17 cellular contexts compared by ENCODE assay signal in the genomic region with DNA sequence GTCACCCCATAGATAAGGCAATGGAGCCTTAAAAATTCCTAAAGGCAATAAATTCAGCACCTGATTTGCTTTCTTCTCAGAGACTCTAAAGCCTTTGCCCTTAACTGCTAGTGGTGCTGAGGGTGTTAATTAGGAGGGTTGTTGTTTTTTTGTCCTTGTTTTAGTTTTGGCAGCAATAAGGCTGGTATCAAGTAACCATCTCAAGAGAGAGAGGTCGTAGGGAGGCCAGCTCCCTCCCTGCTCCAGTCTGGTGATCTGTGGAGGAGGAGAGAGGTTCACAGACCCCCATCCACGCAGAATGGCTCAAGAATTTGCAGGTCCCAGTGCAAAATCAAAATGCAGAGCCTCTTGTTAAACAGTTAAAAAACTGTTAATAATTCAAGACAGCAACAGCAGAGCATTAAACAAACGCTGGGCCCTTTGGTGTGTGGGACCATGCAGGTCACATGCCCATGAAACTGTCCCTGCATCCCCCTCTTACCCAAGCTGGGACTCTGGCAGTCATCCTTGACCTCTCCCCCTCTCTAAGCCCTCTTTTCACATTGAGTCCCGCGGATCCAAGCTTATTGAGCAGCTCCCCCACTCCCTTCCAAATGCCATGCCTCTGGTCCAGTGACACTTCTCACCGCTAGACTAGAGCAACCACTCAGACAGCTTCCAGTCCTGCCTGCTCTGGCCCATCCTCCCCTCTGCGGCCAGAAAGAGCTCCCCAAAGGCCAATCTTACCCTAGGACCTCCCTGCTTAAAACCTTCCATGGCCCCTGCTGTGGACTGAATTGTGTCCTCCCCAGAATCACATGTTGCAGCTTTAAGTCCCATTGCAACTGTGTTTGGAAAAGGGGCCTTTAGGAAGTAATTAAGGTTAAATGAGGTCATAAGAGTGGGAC. TPM values are rescaled to one million over a fixed set of nuclear protein-coding genes. Genes with fewer than 3 reads are reported as not detected.
DNase-seq lines count a peak whose midpoint lies in the region; ATAC-seq, FAIRE-seq and TF ChIP-seq lines count a peak whose summit lies in the region.
"Had no signal": no experiment of that assay in that cellular context is flagged by ENCODE, and none has a peak within 500 bp of the region (broad histone marks: within the 10 kb centered on the region; RNA-seq: fewer than 3 reads in every experiment).

No MANE protein-coding gene starts in this region.

- H3K4me3 ChIP-seq in DOHH2 (ENCODE audit: low read length) = no peak overlapping the region
- no peak overlapping the region for H3K4me3 ChIP-seq in K562
- no peak overlapping the region for H3K4me3 ChIP-seq in neuronal stem cell (ENCODE audit: low read length in 2 of 2)

- DNase-seq in NCI-H2029 treated with DMSO at 0.1 percent for 48 hours (lab: John Stamatoyannopoulos, UW) (peak; percentile 62), K562 (ENCODE audit: extremely low read depth in 1 of 4, low spot score in 3 of 4) (no peak), neuronal stem cell (ENCODE audit: low spot score) (no peak), NCI-H446 (lab: John Stamatoyannopoulos, UW) (no peak)
- DNase-seq in activated CD4-positive, alpha-beta T cell treated with anti-CD3 and anti-CD28 coated beads, Interleukin-2, amount 10 ng/mL, durations not matched to agents 7 days and 5 days = no peak
- no peak for DNase-seq in activated naive CD4-positive, alpha-beta T cell treated with anti-CD3 and anti-CD28 coated beads, Interleukin-2, amount 50 U/mL, for 16 hours
- DNase-seq: activated CD8-positive, alpha-beta T cell treated with anti-CD3 and anti-CD28 coated beads for 36 hours; activated naive CD8-positive, alpha-beta T cell treated with anti-CD3 and anti-CD28 coated beads, Interleukin-2, amount 50 U/mL, for 24 hours; activated T-cell treated with anti-CD3 and anti-CD28 coated beads, Interleukin-2, amount 50 U/mL, for 72 hours; HFFc6; left cardiac atrium; MV-4-11; NCI-H446 treated with DMSO at 0.1 percent for 48 hours had no signal

- TF ChIP-seq CTCF in DOHH2 (IDR thresholded peaks at IDR 0.05; ENCODE audit: low read depth, low read length, poor library complexity, severe bottlenecking) (no peak), K562 (IDR thresholded peaks at IDR 0.05 in 2 of 3, conservative IDR thresholded peaks at IDR 0.05 in 1 of 3; ENCODE audit: insufficient read depth in 2 of 3, low read depth in 1 of 3, low read length in 3 of 3) (no peak)

- H3K9me2 ChIP-seq in DOHH2 (replicated peaks; ENCODE audit: control insufficient read depth, low read length) = no peaks in the 10 kb centered on the region

- H3K4me1 ChIP-seq in DOHH2 (ENCODE audit: control insufficient read depth, low read length) = peaks cover 78% of the 10 kb centered on the region
- H3K4me1 ChIP-seq in K562 (replicated peaks in 1 of 2; ENCODE audit: control insufficient read depth in 2 of 2, insufficient read depth in 2 of 2, low read length in 2 of 2) = no peaks in the 10 kb centered on the region; a peak in 1 of 5 replicates
- H3K4me1 ChIP-seq in neuronal stem cell (ENCODE audit: control insufficient read depth in 2 of 2, insufficient read depth in 1 of 2, low read depth in 1 of 2, low read length in 2 of 2) = peaks cover 7 to 10% of the 10 kb centered on the region in 2 donors

- no peak overlapping the region for H2BK12ac ChIP-seq in neuronal stem cell (ENCODE audit: low read length)

- ATAC-seq in K562 (peak; percentile 37; the same call in 2 of the 3 replicates), HG02610 (IDR thresholded peaks at IDR 0.05; ENCODE audit: unreplicated experiment) (no peak)
- ATAC-seq: activated CD8-positive, alpha-beta T cell treated with anti-CD3 and anti-CD28 coated beads for 36 hours; activated naive CD8-positive, alpha-beta T cell treated with anti-CD3 and anti-CD28 coated beads, Interleukin-2, amount 50 U/mL, for 24 hours; activated T-cell treated with anti-CD3 and anti-CD28 coated beads, Interleukin-2, amount 50 U/mL, for 72 hours had no signal

- H3K27ac ChIP-seq in DOHH2 (ENCODE audit: low read depth, low read length) (0 out of 2 replicates have a peak overlapping the region, but pooled peaks have one; percentile 12), K562 (ENCODE audit: extremely low read depth, low read depth, low read length) (no peak overlapping the region), neuronal stem cell (replicated peaks; ENCODE audit: low read length) (no peak overlapping the region)

- H3K4me3 Mint-ChIP-seq in activated CD4-positive, alpha-beta T cell treated with anti-CD3 and anti-CD28 coated beads, Interleukin-2, amount 10 ng/mL, durations not matched to agents 7 days and 5 days = no peak overlapping the region
- H3K4me3 Mint-ChIP-seq: activated CD8-positive, alpha-beta T cell treated with anti-CD3 and anti-CD28 coated beads for 36 hours; activated naive CD8-positive, alpha-beta T cell treated with anti-CD3 and anti-CD28 coated beads, Interleukin-2, amount 50 U/mL, for 24 hours; activated T-cell treated with anti-CD3 and anti-CD28 coated beads, Interleukin-2, amount 50 U/mL, for 72 hours; B cell; HFFc6 had no signal

- H3K23ac ChIP-seq in neuronal stem cell (ENCODE audit: low read depth, low read length, poor library complexity) = no peak overlapping the region

- H3K27me3 ChIP-seq in DOHH2 (ENCODE audit: control insufficient read depth, low read length) = no peaks in the 10 kb centered on the region
- H3K27me3 ChIP-seq in K562 (ENCODE audit: control insufficient read depth in 2 of 2, insufficient read depth in 2 of 2, low read length in 2 of 2) = peaks cover 20 to 45% of the 10 kb centered on the region in 2 experiments
- H3K27me3 ChIP-seq in neuronal stem cell (ENCODE audit: control insufficient read depth in 3 of 3, insufficient read depth in 3 of 3, low read depth in 1 of 3, low read length in 3 of 3) = peaks cover 0 to 10% (median 0%) of the 10 kb centered on the region in 3 experiments

- no peak overlapping the region for H3K18ac ChIP-seq in neuronal stem cell (ENCODE audit: low read length)

- H4K91ac ChIP-seq in neuronal stem cell (ENCODE audit: low read depth, low read length, poor library complexity) = no peak overlapping the region

- H3K4me1 Mint-ChIP-seq in activated CD4-positive, alpha-beta T cell treated with anti-CD3 and anti-CD28 coated beads, Interleukin-2, amount 10 ng/mL, durations not matched to agents 7 days and 5 days = no peaks in the 10 kb centered on the region
- H3K4me1 Mint-ChIP-seq: activated naive CD8-positive, alpha-beta T cell treated with anti-CD3 and anti-CD28 coated beads, Interleukin-2, amount 50 U/mL, for 24 hours had no signal

- H3K79me1 ChIP-seq in neuronal stem cell (ENCODE audit: low read depth, low read length) = no peaks in the 10 kb centered on the region

- no peak overlapping the region for H3K14ac ChIP-seq in neuronal stem cell (ENCODE audit: low read length)

- no peaks in the 10 kb centered on the region for H3K79me2 ChIP-seq in DOHH2 (ENCODE audit: control insufficient read depth, low read length)
- H3K79me2 ChIP-seq in K562 (ENCODE audit: control insufficient read depth, insufficient read depth, low read length) = no peaks in the 10 kb centered on the region

- H2AFZ ChIP-seq in K562 (ENCODE audit: low read depth, low read length) = no peak overlapping the region
- peak overlapping the region; percentile 52 for H2AFZ ChIP-seq in neuronal stem cell (ENCODE audit: low read length)

- H3K9ac ChIP-seq in K562 (ENCODE audit: insufficient read depth in 1 of 2, low read depth in 2 of 2, low read length in 2 of 2) = peak overlapping the region in 1 of 2 experiments; percentile 11; a peak in 1 of 4 replicates
- no peak overlapping the region for H3K9ac ChIP-seq in neuronal stem cell (ENCODE audit: low read depth, low read length, poor library complexity)

- TF ChIP-seq EP300 in K562 (IDR thresholded peaks at IDR 0.05; ENCODE audit: low read length) = no peak

- H3K27ac Mint-ChIP-seq in activated CD4-positive, alpha-beta T cell treated with anti-CD3 and anti-CD28 coated beads, Interleukin-2, amount 10 ng/mL, durations not matched to agents 7 days and 5 days = no peak overlapping the region
- H3K27ac Mint-ChIP-seq: activated CD8-positive, alpha-beta T cell treated with anti-CD3 and anti-CD28 coated beads for 36 hours; activated naive CD8-positive, alpha-beta T cell treated with anti-CD3 and anti-CD28 coated beads, Interleukin-2, amount 50 U/mL, for 24 hours; activated T-cell treated with anti-CD3 and anti-CD28 coated beads, Interleukin-2, amount 50 U/mL, for 72 hours; B cell; HFFc6 had no signal

- POLR2A ChIA-PET in K562 (lab: Yijun Ruan, JAX) = interaction anchor here (0.5 to 1.8 kb wide), 7 partner anchors 10 to 94 kb away, joined by 3 to 8 read pairs (median 4); partner anchors contain the start of genes ID3 and RPL11
- POLR2A ChIA-PET in activated CD4-positive, alpha-beta T cell treated with anti-CD3 and anti-CD28 coated beads, Interleukin-2, amount 10 ng/mL, durations not matched to agents 7 days and 5 days (lab: Charles Lee) = no interaction called here

- no peaks in the 10 kb centered on the region for H4K20me1 ChIP-seq in DOHH2 (ENCODE audit: control insufficient read depth, insufficient read depth, low read depth, low read length)
- peaks cover 4% of the 10 kb centered on the region; the same call in 1 of the 2 replicates for H4K20me1 ChIP-seq in K562 (replicated peaks; ENCODE audit: control insufficient read depth, insufficient read depth, low read length)

- TF ChIP-seq RAD21 in K562 (CRISPR knock-in tag; conservative IDR thresholded peaks at IDR 0.05 in 1 of 2, IDR thresholded peaks at IDR 0.05 in 1 of 2) = no peak

- H3F3A ChIP-seq in DOHH2 (ENCODE audit: control insufficient read depth, insufficient read depth) = peaks cover 27% of the 10 kb centered on the region

- in situ Hi-C loops in K562 (cut with MboI) = no loop called here

- intact Hi-C loops in K562 (cut with micrococcal nuclease) = no loop called here

- no peak overlapping the region for H2BK15ac ChIP-seq in neuronal stem cell (ENCODE audit: low read length)

- no peak overlapping the region for H2AK5ac ChIP-seq in neuronal stem cell (ENCODE audit: low read depth, low read length)

- no peak overlapping the region for H2BK5ac ChIP-seq in neuronal stem cell (ENCODE audit: low read length)

- H3K9me3 Mint-ChIP-seq in activated CD4-positive, alpha-beta T cell treated with anti-CD3 and anti-CD28 coated beads, Interleukin-2, amount 10 ng/mL, durations not matched to agents 7 days and 5 days = no peaks in the 10 kb centered on the region
- H3K9me3 Mint-ChIP-seq: activated CD8-positive, alpha-beta T cell treated with anti-CD3 and anti-CD28 coated beads for 36 hours; activated naive CD8-positive, alpha-beta T cell treated with anti-CD3 and anti-CD28 coated beads, Interleukin-2, amount 50 U/mL, for 24 hours; activated T-cell treated with anti-CD3 and anti-CD28 coated beads, Interleukin-2, amount 50 U/mL, for 72 hours; HFFc6 had no signal

- H3K36me3 ChIP-seq in DOHH2 (ENCODE audit: control insufficient read depth, low read length) = no peaks in the 10 kb centered on the region
- no peaks in the 10 kb centered on the region for H3K36me3 ChIP-seq in K562 (ENCODE audit: control insufficient read depth, insufficient read depth, low read length)
- H3K36me3 ChIP-seq in neuronal stem cell (replicated peaks in 1 of 2; ENCODE audit: control insufficient read depth in 2 of 2, insufficient read depth in 2 of 2, low read length in 2 of 2) = no peaks in the 10 kb centered on the region

- BruUV-seq in K562 (replicated peaks; lab: Mats Ljungman, UMichigan) = no TSS peak

- H2BK120ac ChIP-seq in neuronal stem cell (ENCODE audit: low read depth, low read length) = no peak overlapping the region

- no peak overlapping the region for H3K4me2 ChIP-seq in DOHH2 (ENCODE audit: low read length)
- no peak overlapping the region for H3K4me2 ChIP-seq in K562 (ENCODE audit: insufficient read depth, low read length)
- no peak overlapping the region for H3K4me2 ChIP-seq in neuronal stem cell (ENCODE audit: insufficient read depth, low read length, poor library complexity, severe bottlenecking)

- no peaks in the 10 kb centered on the region for H3K27me3 Mint-ChIP-seq in activated CD4-positive, alpha-beta T cell treated with anti-CD3 and anti-CD28 coated beads, Interleukin-2, amount 10 ng/mL, durations not matched to agents 7 days and 5 days
- H3K27me3 Mint-ChIP-seq: activated CD8-positive, alpha-beta T cell treated with anti-CD3 and anti-CD28 coated beads for 36 hours; activated naive CD8-positive, alpha-beta T cell treated with anti-CD3 and anti-CD28 coated beads, Interleukin-2, amount 50 U/mL, for 24 hours; B cell had no signal

- H4K8ac ChIP-seq in neuronal stem cell (ENCODE audit: low read depth, low read length) = no peak overlapping the region

- no peak for FAIRE-seq in K562 (lab: Jason Lieb, UNC)
- FAIRE-seq: endometrium had no signal

- H3K36me3 Mint-ChIP-seq in activated CD4-positive, alpha-beta T cell treated with anti-CD3 and anti-CD28 coated beads, Interleukin-2, amount 10 ng/mL, durations not matched to agents 7 days and 5 days (ENCODE audit: low read depth) = no peaks in the 10 kb centered on the region

- CTCF ChIA-PET in K562 (lab: Yijun Ruan, JAX; ENCODE audit: low intra/inter-chr PET ratio) = no interaction called here
- CTCF ChIA-PET in activated CD4-positive, alpha-beta T cell treated with anti-CD3 and anti-CD28 coated beads, Interleukin-2, amount 10 ng/mL, durations not matched to agents 7 days and 5 days (lab: Charles Lee) = interaction anchor here (0.9 to 7.5 kb wide), 9 partner anchors 8 to 147 kb away, joined by 3 to 79 read pairs (median 4); no protein-coding TSS in a partner anchor

- H3K9me1 ChIP-seq in K562 (ENCODE audit: control insufficient read depth, insufficient read depth, low read length) = no peaks in the 10 kb centered on the region

- no peak overlapping the region for H3K4ac ChIP-seq in neuronal stem cell (ENCODE audit: low read length)

- WGBS in K562 (ENCODE audit: insufficient coverage, low coverage, missing lambda C conversion rate) = 4% methylated on average over 7 of the region's 7 CpGs
- WGBS in neuronal stem cell (ENCODE audit: extremely low coverage in 2 of 2, insufficient read length in 2 of 2, insufficient replicate concordance in 1 of 2), 2 donors = no CpG with 5 or more reads among the region's 7 CpGs

- TF ChIP-seq POLR2A in K562 (conservative IDR thresholded peaks at IDR 0.05) = no peak

- H3K9me3 ChIP-seq in DOHH2 (ENCODE audit: control insufficient read depth, insufficient read depth, low read length) (no peaks in the 10 kb centered on the region), K562 (replicated peaks; ENCODE audit: control insufficient read depth, insufficient read depth, low read depth, low read length) (no peaks in the 10 kb centered on the region), neuronal stem cell (replicated peaks in 1 of 2; ENCODE audit: control insufficient read depth in 2 of 2, insufficient read depth in 1 of 2, low read depth in 1 of 2, low read length in 2 of 2) (no peaks in the 10 kb centered on the region)

RNA-seq across cellular contexts. Expression of gene RPL11, which starts 47.7 kb away (rescaled TPM):
- total RNA-seq in K562 (2011; cell fraction: chromatin; rRNA removed; ENCODE audit: low replicate concordance) = 326 and 345 TPM in 2 replicates
- 341 and 370 TPM in 2 replicates for total RNA-seq in K562 (2011; cell fraction: nucleolus; rRNA removed)
- total RNA-seq in K562 (2011; cell fraction: nucleoplasm; rRNA removed) = 557 and 1,073 TPM in 2 replicates
- 3,111 and 3,495 TPM in 2 replicates for total RNA-seq in K562 (2014; rRNA removed)
- 3,683 and 3,950 TPM in 2 replicates for total RNA-seq in K562 (2014; rRNA removed; fragmentation: Illumina TruSeq; extraction: Trizol)
- 3,549 and 3,642 TPM in 2 replicates for total RNA-seq in K562 (2015; rRNA removed; fragmentation: Illumina TruSeq; extraction: Trizol)
- 1,751 and 1,781 TPM in 2 replicates for total RNA-seq in K562 (2021)
- 2,818 and 2,821 TPM in 2 replicates for polyA plus RNA-seq in K562 (2011; rRNA removed)
- polyA plus RNA-seq in K562 (2011; cell fraction: cytosol; rRNA removed) = 831 and 2,063 TPM in 2 replicates
- 469 and 968 TPM in 2 replicates for polyA plus RNA-seq in K562 (2011; cell fraction: nucleus; rRNA removed)
- polyA plus RNA-seq in K562 (2012) = 3,491 and 4,910 TPM in 2 replicates
- 3,852 and 4,443 TPM in 2 replicates for polyA plus RNA-seq in K562 (2014; fragmentation: Illumina TruSeq; extraction: Trizol)
- 1,000 to 10,000 TPM; 2,542 to 2,758 TPM for polyA plus RNA-seq in K562 (2014; fragmentation: Nextera tagmentation; extraction: Ambion mirVana)
- polyA plus RNA-seq in K562 (2014; rRNA removed) = 4,338 and 4,526 TPM in 2 replicates
- 1,269 and 1,421 TPM in 2 replicates for polyA minus RNA-seq in K562 (2011; rRNA and poly(A)+ RNA removed)
- 631 and 637 TPM in 2 replicates for polyA minus RNA-seq in K562 (2011; cell fraction: cytosol; rRNA and poly(A)+ RNA removed)
- polyA minus RNA-seq in K562 (2011; cell fraction: nucleus; rRNA and poly(A)+ RNA removed) = 128 and 273 TPM in 2 replicates
- polyA plus RNA-seq in neuronal stem cell (2013, experiment 1 of 2) = 2,607 TPM
- 2,636 TPM for polyA plus RNA-seq in neuronal stem cell (2013, experiment 2 of 2)
- total RNA-seq in activated CD4-positive, alpha-beta T cell treated with anti-CD3 and anti-CD28 coated beads, Interleukin-2, amount 10 ng/mL, durations not matched to agents 7 days and 5 days = 1,000 to 10,000 TPM; 1,078 to 1,188 TPM
